ENCODE assay signal across 2 cellular contexts in the genomic region with DNA sequence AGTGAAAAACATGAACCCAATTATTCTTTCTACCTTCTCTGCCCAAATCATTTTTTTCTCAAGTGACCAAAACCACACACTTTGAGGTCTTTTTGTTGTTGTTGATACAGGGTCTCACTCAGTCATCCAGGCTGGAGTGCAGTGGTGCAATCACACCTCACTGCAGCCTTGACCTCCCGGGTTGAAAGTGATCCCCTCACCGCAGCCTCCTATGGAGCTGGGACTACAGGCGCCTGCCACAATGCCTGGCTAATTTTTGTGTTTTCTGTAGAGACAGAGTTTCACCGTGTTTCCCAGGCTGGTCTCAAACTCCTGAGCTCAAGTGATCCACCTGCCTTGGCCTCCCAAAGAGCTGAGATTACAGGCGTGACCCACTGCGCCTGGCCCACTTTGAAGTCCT.
TF ChIP-seq lines count a peak whose summit lies in the region.
"Not testable (repeated sequence)": the region's sequence is repeated elsewhere in the genome, so short reads cannot be mapped to it uniquely, and the experiment has no call there.

No MANE protein-coding gene starts in this region.

TF ChIP-seq in HEK293, 187 proteins besides CTCF, POLR2A, EP300 and RAD21:
- TF ChIP-seq ZNF335 (tag by site-specific recombination; conservative IDR thresholded peaks at IDR 0.05) = peak; percentile 53
- peak; percentile 85 for TF ChIP-seq GLIS1 (tag by site-specific recombination; IDR thresholded peaks at IDR 0.05)
- TF ChIP-seq ZIC2 (tag by site-specific recombination; IDR thresholded peaks at IDR 0.05) = peak; percentile 73

TF ChIP-seq in HepG2, 621 proteins besides CTCF, POLR2A, EP300 and RAD21 (continues in another document):
- TF ChIP-seq MEIS2 (CRISPR knock-in tag; IDR thresholded peaks at IDR 0.05) = 0 out of 2 replicates have a peak, but pooled peaks have one; percentile 49
- TF ChIP-seq ARID2 (CRISPR knock-in tag; IDR thresholded peaks at IDR 0.05; ENCODE audit: borderline replicate concordance) = 0 out of 2 replicates have a peak, but pooled peaks have one; percentile 78
- peak; percentile 13; the same call in 1 of the 2 replicates for TF ChIP-seq TFE3 (CRISPR knock-in tag; IDR thresholded peaks at IDR 0.05)
- TF ChIP-seq SMC3 (IDR thresholded peaks at IDR 0.05; ENCODE audit: low read length) = peak; percentile 25; the same call in 1 of the 2 replicates
- peak; percentile 61; the same call in 1 of the 2 replicates for TF ChIP-seq BORCS8-MEF2B (CRISPR knock-in tag; IDR thresholded peaks at IDR 0.05)
- TF ChIP-seq HMG20A (CRISPR knock-in tag; IDR thresholded peaks at IDR 0.05; ENCODE audit: borderline replicate concordance) = peak; percentile 74; the same call in 1 of the 2 replicates
- peak; percentile 18; the same call in 1 of the 2 replicates for TF ChIP-seq CBX5 (CRISPR knock-in tag; IDR thresholded peaks at IDR 0.05; ENCODE audit: borderline replicate concordance)
- TF ChIP-seq MED1 (CRISPR knock-in tag; IDR thresholded peaks at IDR 0.05) = peak; percentile 84
- TF ChIP-seq FOXP1 (IDR thresholded peaks at IDR 0.05) = peak; percentile 43; the same call in 1 of the 2 replicates
- TF ChIP-seq FOXP1 (CRISPR knock-in tag; IDR thresholded peaks at IDR 0.05) = peak; percentile 85
- TF ChIP-seq, protein P1, sequence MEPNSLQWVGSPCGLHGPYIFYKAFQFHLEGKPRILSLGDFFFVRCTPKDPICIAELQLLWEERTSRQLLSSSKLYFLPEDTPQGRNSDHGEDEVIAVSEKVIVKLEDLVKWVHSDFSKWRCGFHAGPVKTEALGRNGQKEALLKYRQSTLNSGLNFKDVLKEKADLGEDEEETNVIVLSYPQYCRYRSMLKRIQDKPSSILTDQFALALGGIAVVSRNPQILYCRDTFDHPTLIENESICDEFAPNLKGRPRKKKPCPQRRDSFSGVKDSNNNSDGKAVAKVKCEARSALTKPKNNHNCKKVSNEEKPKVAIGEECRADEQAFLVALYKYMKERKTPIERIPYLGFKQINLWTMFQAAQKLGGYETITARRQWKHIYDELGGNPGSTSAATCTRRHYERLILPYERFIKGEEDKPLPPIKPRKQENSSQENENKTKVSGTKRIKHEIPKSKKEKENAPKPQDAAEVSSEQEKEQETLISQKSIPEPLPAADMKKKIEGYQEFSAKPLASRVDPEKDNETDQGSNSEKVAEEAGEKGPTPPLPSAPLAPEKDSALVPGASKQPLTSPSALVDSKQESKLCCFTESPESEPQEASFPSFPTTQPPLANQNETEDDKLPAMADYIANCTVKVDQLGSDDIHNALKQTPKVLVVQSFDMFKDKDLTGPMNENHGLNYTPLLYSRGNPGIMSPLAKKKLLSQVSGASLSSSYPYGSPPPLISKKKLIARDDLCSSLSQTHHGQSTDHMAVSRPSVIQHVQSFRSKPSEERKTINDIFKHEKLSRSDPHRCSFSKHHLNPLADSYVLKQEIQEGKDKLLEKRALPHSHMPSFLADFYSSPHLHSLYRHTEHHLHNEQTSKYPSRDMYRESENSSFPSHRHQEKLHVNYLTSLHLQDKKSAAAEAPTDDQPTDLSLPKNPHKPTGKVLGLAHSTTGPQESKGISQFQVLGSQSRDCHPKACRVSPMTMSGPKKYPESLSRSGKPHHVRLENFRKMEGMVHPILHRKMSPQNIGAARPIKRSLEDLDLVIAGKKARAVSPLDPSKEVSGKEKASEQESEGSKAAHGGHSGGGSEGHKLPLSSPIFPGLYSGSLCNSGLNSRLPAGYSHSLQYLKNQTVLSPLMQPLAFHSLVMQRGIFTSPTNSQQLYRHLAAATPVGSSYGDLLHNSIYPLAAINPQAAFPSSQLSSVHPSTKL (CRISPR knock-in tag; IDR thresholded peaks at IDR 0.05) = peak; percentile 90
- TF ChIP-seq, protein P2, sequence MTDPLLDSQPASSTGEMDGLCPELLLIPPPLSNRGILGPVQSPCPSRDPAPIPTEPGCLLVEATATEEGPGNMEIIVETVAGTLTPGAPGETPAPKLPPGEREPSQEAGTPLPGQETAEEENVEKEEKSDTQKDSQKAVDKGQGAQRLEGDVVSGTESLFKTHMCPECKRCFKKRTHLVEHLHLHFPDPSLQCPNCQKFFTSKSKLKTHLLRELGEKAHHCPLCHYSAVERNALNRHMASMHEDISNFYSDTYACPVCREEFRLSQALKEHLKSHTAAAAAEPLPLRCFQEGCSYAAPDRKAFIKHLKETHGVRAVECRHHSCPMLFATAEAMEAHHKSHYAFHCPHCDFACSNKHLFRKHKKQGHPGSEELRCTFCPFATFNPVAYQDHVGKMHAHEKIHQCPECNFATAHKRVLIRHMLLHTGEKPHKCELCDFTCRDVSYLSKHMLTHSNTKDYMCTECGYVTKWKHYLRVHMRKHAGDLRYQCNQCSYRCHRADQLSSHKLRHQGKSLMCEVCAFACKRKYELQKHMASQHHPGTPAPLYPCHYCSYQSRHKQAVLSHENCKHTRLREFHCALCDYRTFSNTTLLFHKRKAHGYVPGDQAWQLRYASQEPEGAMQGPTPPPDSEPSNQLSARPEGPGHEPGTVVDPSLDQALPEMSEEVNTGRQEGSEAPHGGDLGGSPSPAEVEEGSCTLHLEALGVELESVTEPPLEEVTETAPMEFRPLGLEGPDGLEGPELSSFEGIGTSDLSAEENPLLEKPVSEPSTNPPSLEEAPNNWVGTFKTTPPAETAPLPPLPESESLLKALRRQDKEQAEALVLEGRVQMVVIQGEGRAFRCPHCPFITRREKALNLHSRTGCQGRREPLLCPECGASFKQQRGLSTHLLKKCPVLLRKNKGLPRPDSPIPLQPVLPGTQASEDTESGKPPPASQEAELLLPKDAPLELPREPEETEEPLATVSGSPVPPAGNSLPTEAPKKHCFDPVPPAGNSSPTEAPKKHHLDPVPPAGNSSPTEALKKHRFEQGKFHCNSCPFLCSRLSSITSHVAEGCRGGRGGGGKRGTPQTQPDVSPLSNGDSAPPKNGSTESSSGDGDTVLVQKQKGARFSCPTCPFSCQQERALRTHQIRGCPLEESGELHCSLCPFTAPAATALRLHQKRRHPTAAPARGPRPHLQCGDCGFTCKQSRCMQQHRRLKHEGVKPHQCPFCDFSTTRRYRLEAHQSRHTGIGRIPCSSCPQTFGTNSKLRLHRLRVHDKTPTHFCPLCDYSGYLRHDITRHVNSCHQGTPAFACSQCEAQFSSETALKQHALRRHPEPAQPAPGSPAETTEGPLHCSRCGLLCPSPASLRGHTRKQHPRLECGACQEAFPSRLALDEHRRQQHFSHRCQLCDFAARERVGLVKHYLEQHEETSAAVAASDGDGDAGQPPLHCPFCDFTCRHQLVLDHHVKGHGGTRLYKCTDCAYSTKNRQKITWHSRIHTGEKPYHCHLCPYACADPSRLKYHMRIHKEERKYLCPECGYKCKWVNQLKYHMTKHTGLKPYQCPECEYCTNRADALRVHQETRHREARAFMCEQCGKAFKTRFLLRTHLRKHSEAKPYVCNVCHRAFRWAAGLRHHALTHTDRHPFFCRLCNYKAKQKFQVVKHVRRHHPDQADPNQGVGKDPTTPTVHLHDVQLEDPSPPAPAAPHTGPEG (CRISPR knock-in tag; IDR thresholded peaks at IDR 0.05) = 0 out of 2 replicates have a peak, but pooled peaks have one; percentile 42
- TF ChIP-seq, protein P3, sequence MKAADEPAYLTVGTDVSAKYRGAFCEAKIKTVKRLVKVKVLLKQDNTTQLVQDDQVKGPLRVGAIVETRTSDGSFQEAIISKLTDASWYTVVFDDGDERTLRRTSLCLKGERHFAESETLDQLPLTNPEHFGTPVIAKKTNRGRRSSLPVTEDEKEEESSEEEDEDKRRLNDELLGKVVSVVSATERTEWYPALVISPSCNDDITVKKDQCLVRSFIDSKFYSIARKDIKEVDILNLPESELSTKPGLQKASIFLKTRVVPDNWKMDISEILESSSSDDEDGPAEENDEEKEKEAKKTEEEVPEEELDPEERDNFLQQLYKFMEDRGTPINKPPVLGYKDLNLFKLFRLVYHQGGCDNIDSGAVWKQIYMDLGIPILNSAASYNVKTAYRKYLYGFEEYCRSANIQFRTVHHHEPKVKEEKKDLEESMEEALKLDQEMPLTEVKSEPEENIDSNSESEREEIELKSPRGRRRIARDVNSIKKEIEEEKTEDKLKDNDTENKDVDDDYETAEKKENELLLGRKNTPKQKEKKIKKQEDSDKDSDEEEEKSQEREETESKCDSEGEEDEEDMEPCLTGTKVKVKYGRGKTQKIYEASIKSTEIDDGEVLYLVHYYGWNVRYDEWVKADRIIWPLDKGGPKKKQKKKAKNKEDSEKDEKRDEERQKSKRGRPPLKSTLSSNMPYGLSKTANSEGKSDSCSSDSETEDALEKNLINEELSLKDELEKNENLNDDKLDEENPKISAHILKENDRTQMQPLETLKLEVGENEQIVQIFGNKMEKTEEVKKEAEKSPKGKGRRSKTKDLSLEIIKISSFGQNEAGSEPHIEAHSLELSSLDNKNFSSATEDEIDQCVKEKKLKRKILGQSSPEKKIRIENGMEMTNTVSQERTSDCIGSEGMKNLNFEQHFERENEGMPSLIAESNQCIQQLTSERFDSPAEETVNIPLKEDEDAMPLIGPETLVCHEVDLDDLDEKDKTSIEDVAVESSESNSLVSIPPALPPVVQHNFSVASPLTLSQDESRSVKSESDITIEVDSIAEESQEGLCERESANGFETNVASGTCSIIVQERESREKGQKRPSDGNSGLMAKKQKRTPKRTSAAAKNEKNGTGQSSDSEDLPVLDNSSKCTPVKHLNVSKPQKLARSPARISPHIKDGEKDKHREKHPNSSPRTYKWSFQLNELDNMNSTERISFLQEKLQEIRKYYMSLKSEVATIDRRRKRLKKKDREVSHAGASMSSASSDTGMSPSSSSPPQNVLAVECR (CRISPR knock-in tag; IDR thresholded peaks at IDR 0.05; ENCODE audit: borderline replicate concordance) = peak; percentile 45; the same call in 1 of the 2 replicates
- 0 out of 2 replicates have a peak, but pooled peaks have one; percentile 53 for TF ChIP-seq ZNF501 (CRISPR knock-in tag; IDR thresholded peaks at IDR 0.05)
- TF ChIP-seq KAT7 (CRISPR knock-in tag; IDR thresholded peaks at IDR 0.05; ENCODE audit: borderline replicate concordance) = peak; percentile 57; the same call in 1 of the 2 replicates
- peak; percentile 50; the same call in 1 of the 2 replicates for TF ChIP-seq ZNF3 (CRISPR knock-in tag; IDR thresholded peaks at IDR 0.05)
- TF ChIP-seq CEBPB (IDR thresholded peaks at IDR 0.05; ENCODE audit: borderline replicate concordance, low read depth, low read length) = peak; percentile 90
- 0 out of 2 replicates have a peak, but pooled peaks have one; percentile 53 for TF ChIP-seq ZBTB3 (CRISPR knock-in tag; IDR thresholded peaks at IDR 0.05; ENCODE audit: borderline replicate concordance, low read depth)
- peak; percentile 42; the same call in 1 of the 2 replicates for TF ChIP-seq RFXAP (CRISPR knock-in tag; IDR thresholded peaks at IDR 0.05; ENCODE audit: borderline replicate concordance)
- peak; percentile 87 for TF ChIP-seq PITX1 (CRISPR knock-in tag; IDR thresholded peaks at IDR 0.05)
- 0 out of 2 replicates have a peak, but pooled peaks have one; percentile 39 for TF ChIP-seq ZSCAN20 (CRISPR knock-in tag; IDR thresholded peaks at IDR 0.05; ENCODE audit: borderline replicate concordance)
- TF ChIP-seq SOX6, FOXA1 (IDR thresholded peaks at IDR 0.05): not testable (repeated sequence)
- peak; percentile 66 for TF ChIP-seq SOX6 (CRISPR knock-in tag; IDR thresholded peaks at IDR 0.05)
- TF ChIP-seq RXRA (CRISPR knock-in tag; IDR thresholded peaks at IDR 0.05) = peak; percentile 86
- peak; percentile 44; the same call in 1 of the 2 replicates for TF ChIP-seq ZNF331 (CRISPR knock-in tag; IDR thresholded peaks at IDR 0.05)
- 0 out of 2 replicates have a peak, but pooled peaks have one; percentile 28 for TF ChIP-seq ZNF280D (CRISPR knock-in tag; IDR thresholded peaks at IDR 0.05)
- TF ChIP-seq, protein P4, sequence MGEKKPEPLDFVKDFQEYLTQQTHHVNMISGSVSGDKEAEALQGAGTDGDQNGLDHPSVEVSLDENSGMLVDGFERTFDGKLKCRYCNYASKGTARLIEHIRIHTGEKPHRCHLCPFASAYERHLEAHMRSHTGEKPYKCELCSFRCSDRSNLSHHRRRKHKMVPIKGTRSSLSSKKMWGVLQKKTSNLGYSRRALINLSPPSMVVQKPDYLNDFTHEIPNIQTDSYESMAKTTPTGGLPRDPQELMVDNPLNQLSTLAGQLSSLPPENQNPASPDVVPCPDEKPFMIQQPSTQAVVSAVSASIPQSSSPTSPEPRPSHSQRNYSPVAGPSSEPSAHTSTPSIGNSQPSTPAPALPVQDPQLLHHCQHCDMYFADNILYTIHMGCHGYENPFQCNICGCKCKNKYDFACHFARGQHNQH (CRISPR knock-in tag; IDR thresholded peaks at IDR 0.05) = peak; percentile 59; the same call in 1 of the 2 replicates
- TF ChIP-seq NR2F1 (CRISPR knock-in tag; IDR thresholded peaks at IDR 0.05) = peak; percentile 91 to 96
- TF ChIP-seq FOXA1 (CRISPR knock-in tag; IDR thresholded peaks at IDR 0.05) = peak; percentile 69
- peak; percentile 65; the same call in 1 of the 2 replicates for TF ChIP-seq TBX3 (IDR thresholded peaks at IDR 0.05; ENCODE audit: borderline replicate concordance)
- peak; percentile 52 for TF ChIP-seq KAT8 (CRISPR knock-in tag; IDR thresholded peaks at IDR 0.05)
- TF ChIP-seq RXRB (CRISPR knock-in tag; IDR thresholded peaks at IDR 0.05; ENCODE audit: borderline replicate concordance) = peak; percentile 82
- peak; percentile 74; the same call in 1 of the 2 replicates for TF ChIP-seq SOX5 (CRISPR knock-in tag; IDR thresholded peaks at IDR 0.05; ENCODE audit: borderline replicate concordance)
- peak; percentile 75; the same call in 1 of the 2 replicates for TF ChIP-seq CBFB (CRISPR knock-in tag; IDR thresholded peaks at IDR 0.05)
- TF ChIP-seq KLF16 (CRISPR knock-in tag; IDR thresholded peaks at IDR 0.05) = peak in 1 of 2 experiments; percentile 22; a peak in 1 of 4 replicates
